In genomic region chr1:156323179-156323578, GRCh38 we compare ENCODE assay signal across 15 cellular contexts. TPM values are rescaled to one million over a fixed set of nuclear protein-coding genes. Genes with fewer than 3 reads are reported as not detected.
DNase-seq lines count a peak whose midpoint lies in the region; TF ChIP-seq lines count a peak whose summit lies in the region.
"Not testable (repeated sequence)": the region's sequence is repeated elsewhere in the genome, so short reads cannot be mapped to it uniquely, and the experiment has no call there.
"Had no signal": no experiment of that assay in that cellular context is flagged by ENCODE, and none has a peak within 500 bp of the region (broad histone marks: within the 10 kb centered on the region; RNA-seq: fewer than 3 reads in every experiment).

No MANE protein-coding gene starts in this region.

- DNase-seq in EL, result peak; percentile 36
- DNase-seq in HFFc6, result peak; percentile 51
- DNase-seq in RKO (ENCODE audit: low spot score), result peak; percentile 77
- DNase-seq in amniotic stem cell (lab: John Stamatoyannopoulos, UW), result peak; percentile 19
- DNase-seq in choroid plexus epithelial cell (ENCODE audit: low read depth), result peak; percentile 18
- peak; percentile 50 for DNase-seq in fibroblast of mammary gland (ENCODE audit: low read depth)
- DNase-seq in hepatic stellate cell (ENCODE audit: low spot score), result peak; percentile 35
- peak; percentile 4 for DNase-seq in sigmoid colon

- TF ChIP-seq POLR2A in sigmoid colon (IDR thresholded peaks at IDR 0.05), result not testable (repeated sequence)

- not testable (repeated sequence) for TF ChIP-seq EP300 in sigmoid colon (IDR thresholded peaks at IDR 0.05)

- not testable (repeated sequence) for H3K4me3 ChIP-seq in choroid plexus epithelial cell (ENCODE audit: low read depth, low read length); fibroblast of mammary gland (ENCODE audit: control insufficient read depth, low read depth, low read length); sigmoid colon

- intact Hi-C loops in sigmoid colon (cut with DNase I), result not testable (repeated sequence)

- peaks cover 21% of the 10 kb centered on the region for H3K4me1 Mint-ChIP-seq in HFFc6 (ENCODE audit: low read depth)

- not testable (repeated sequence) for H3K27me3 Mint-ChIP-seq in HFFc6 (ENCODE audit: insufficient read depth)

- H3K27me3 ChIP-seq in sigmoid colon, result not testable (repeated sequence)

- H3K4me1 ChIP-seq in sigmoid colon, result not testable (repeated sequence)

- TF ChIP-seq CTCF in HFFc6 (IDR thresholded peaks at IDR 0.05); choroid plexus epithelial cell (conservative IDR thresholded peaks at IDR 0.05; ENCODE audit: low read depth, low read length); fibroblast of mammary gland (conservative IDR thresholded peaks at IDR 0.05; ENCODE audit: control insufficient read depth, insufficient read depth, low read depth, low read length); sigmoid colon (IDR thresholded peaks at IDR 0.05): not testable (repeated sequence)

- peaks cover 28% of the 10 kb centered on the region for H3K36me3 Mint-ChIP-seq in HFFc6 (ENCODE audit: low read depth)

- peak overlapping the region; percentile 64 for H3K27ac Mint-ChIP-seq in HFFc6

- not testable (repeated sequence) for H3K4me3 Mint-ChIP-seq in HFFc6

- not testable (repeated sequence) for H3K27ac ChIP-seq in sigmoid colon

- H3K9me3 ChIP-seq in sigmoid colon, result not testable (repeated sequence)

- peaks cover 47 to 90% (median 56%) of the 10 kb centered on the region in 4 donors for H3K36me3 ChIP-seq in sigmoid colon

- not testable (repeated sequence) for H3K9me3 Mint-ChIP-seq in HFFc6

- 95 to 98% methylated on average over 9 of the region's 9 CpGs for WGBS in sigmoid colon, 2 donors

RNA-seq across cellular contexts. Expression of gene CCT3, which starts 14.9 kb away (rescaled TPM):
- total RNA-seq in HFFc6 (2021; fragmentation: NEBNext Ultra II Directional; extraction: Animal tissue kit (Norgen Biotek cat#: 25700)), result 100 to 1,000 TPM; 306 to 382 (median 317) TPM
- 100 to 1,000 TPM; 155 to 253 (median 197) TPM for total RNA-seq in sigmoid colon
- polyA plus RNA-seq in sigmoid colon, result 100 to 1,000 TPM in 2 of 3 donors, 10 to 100 TPM in 1; 94.3 to 155 (median 123) TPM

RNA-seq across cellular contexts. Expression of gene TSACC, which starts 15.1 kb away (rescaled TPM):
- under 1 TPM; 0.48 to 0.99 (median 0.70) TPM for total RNA-seq in HFFc6 (2021; fragmentation: NEBNext Ultra II Directional; extraction: Animal tissue kit (Norgen Biotek cat#: 25700))
- total RNA-seq in sigmoid colon, result 1 to 10 TPM in 1 of 4 donors, not detected in 3; 1.1 TPM
- polyA plus RNA-seq in sigmoid colon, result under 1 TPM in 1 of 3 donors, not detected in 2; 0.48 TPM
- total RNA-seq: CD4-positive, alpha-beta memory T cell had no signal

RNA-seq across cellular contexts. Expression of gene VHLL, which starts 24.1 kb away (rescaled TPM):
- total RNA-seq in HFFc6 (2021; fragmentation: NEBNext Ultra II Directional; extraction: Animal tissue kit (Norgen Biotek cat#: 25700)), result not detected
- total RNA-seq in sigmoid colon, result not detected
- not detected for polyA plus RNA-seq in sigmoid colon
- total RNA-seq: Daoy, H4, HT1080, K562 had no signal
- polyA plus RNA-seq: A549; CD14-positive monocyte; CD4-positive, alpha-beta memory T cell; K562 had no signal

RNA-seq across cellular contexts. Expression of gene GLMP, which starts 27.7 kb away (rescaled TPM):
- 10 to 100 TPM; 50.8 to 91.8 (median 87.4) TPM for total RNA-seq in HFFc6 (2021; fragmentation: NEBNext Ultra II Directional; extraction: Animal tissue kit (Norgen Biotek cat#: 25700))
- 10 to 100 TPM; 33.3 to 49.2 (median 41.1) TPM for total RNA-seq in sigmoid colon
- polyA plus RNA-seq in sigmoid colon, result 10 to 100 TPM; 34.8 to 53.2 (median 36.0) TPM

RNA-seq across cellular contexts. Expression of gene TMEM79, which starts 39.1 kb away (rescaled TPM):
- total RNA-seq in HFFc6 (2021; fragmentation: NEBNext Ultra II Directional; extraction: Animal tissue kit (Norgen Biotek cat#: 25700)), result 1 to 10 TPM; 2.0 to 2.7 (median 2.1) TPM
- 1 to 10 TPM in 2 of 4 donors, under 1 TPM in 2; 0.41 to 1.5 (median 0.91) TPM for total RNA-seq in sigmoid colon
- 1 to 10 TPM; 1.8 to 5.6 (median 2.3) TPM for polyA plus RNA-seq in sigmoid colon

Comparison
In these comparisons a context has a peak if more than half of its experiments do, and no peak if none do; other contexts are left out.
1. DNase-seq: peak in every context shown above with its lines; median percentile 77 in RKO; 51 in HFFc6; 50 in fibroblast of mammary gland; 36 in EL; 35 in hepatic stellate cell; 19 in amniotic stem cell; 18 in choroid plexus epithelial cell; 4 in sigmoid colon.